10 cellular contexts compared by ENCODE assay signal in the genomic region with DNA sequence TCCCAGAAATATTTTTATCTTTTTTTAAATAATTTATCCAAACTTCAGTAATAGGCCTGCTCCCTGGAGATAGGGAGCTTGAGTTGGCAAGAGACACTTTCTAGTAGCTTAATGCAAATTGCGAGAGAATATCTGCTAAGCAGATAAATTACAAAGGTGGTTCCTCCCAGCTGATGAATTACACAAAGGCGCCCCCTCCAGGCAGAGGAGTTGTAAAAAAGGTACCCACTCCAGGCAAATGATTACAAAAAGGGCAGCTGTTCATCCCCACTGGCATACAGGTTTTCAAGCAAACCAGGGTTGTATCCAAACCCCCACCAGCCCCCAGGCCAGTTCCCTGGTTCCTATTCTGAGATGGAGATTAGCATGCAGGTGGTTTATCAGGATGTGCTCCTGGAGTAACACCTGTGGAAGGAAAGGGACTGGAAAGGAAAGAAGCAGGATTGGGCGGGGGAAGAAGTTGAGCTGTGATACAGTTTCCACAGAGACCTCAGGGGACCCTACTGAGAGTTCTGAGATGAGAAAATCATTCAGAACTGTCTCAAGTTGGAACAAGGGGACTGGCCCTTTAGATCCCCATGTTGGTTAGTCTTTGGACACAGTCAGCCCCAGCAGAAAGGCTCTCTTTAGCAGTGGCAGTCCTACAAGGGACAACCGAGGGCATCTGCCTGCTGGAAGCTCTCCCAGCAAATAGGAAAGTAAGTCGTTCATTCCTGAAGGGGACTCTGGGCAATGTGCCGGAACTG. TPM values are rescaled to one million over a fixed set of nuclear protein-coding genes. Genes with fewer than 3 reads are reported as not detected.
DNase-seq lines count a peak whose midpoint lies in the region; ATAC-seq and TF ChIP-seq lines count a peak whose summit lies in the region.
"Had no signal": no experiment of that assay in that cellular context is flagged by ENCODE, and none has a peak within 500 bp of the region (broad histone marks: within the 10 kb centered on the region; RNA-seq: fewer than 3 reads in every experiment).

No MANE protein-coding gene starts in this region.

- H3K9me3 ChIP-seq in SK-N-SH (no peaks in the 10 kb centered on the region), mammary epithelial cell (replicated peaks; ENCODE audit: insufficient read depth, low read length) (no peaks in the 10 kb centered on the region), psoas muscle (no peaks in the 10 kb centered on the region)
- H3K9me3 ChIP-seq: Caco-2 had no signal

- H3K27ac ChIP-seq in SK-N-SH (ENCODE audit: low read depth in 2 of 2, low read length in 1 of 2) (no peak overlapping the region), mammary epithelial cell (ENCODE audit: insufficient read depth, low read depth, low read length) (no peak overlapping the region), psoas muscle (no peak overlapping the region)

- H3K9me2 ChIP-seq in SK-N-SH, result no peaks in the 10 kb centered on the region

- H3K4me2 ChIP-seq in SK-N-SH (no peak overlapping the region), mammary epithelial cell (ENCODE audit: insufficient read depth, low read depth, low read length) (no peak overlapping the region)

- H3K4me3 ChIP-seq in SK-N-SH (ENCODE audit: low read depth in 2 of 2, low read length in 1 of 2), result no peak overlapping the region
- no peak overlapping the region for H3K4me3 ChIP-seq in mammary epithelial cell (replicated peaks in 1 of 3; ENCODE audit: insufficient read depth in 1 of 3, low read depth in 2 of 3, low read length in 3 of 3)
- H3K4me3 ChIP-seq in psoas muscle, result no peak overlapping the region

- DNase-seq in SK-N-SH, result no peak
- peak; percentile 10 for DNase-seq in MV-4-11 (lab: John Stamatoyannopoulos, UW)
- no peak for DNase-seq in mammary epithelial cell
- peak; percentile 10 for DNase-seq in stimulated activated CD4-positive, alpha-beta T cell treated with anti-CD3 and anti-CD28 coated beads, Interleukin-4, amount 100 ng/mL, for 1 hour
- DNase-seq in NCI-H1105 treated with DMSO at 0.1 percent for 48 hours (lab: John Stamatoyannopoulos, UW), result no peak
- no peak for DNase-seq in psoas muscle
- DNase-seq: activated B cell treated with CpG ODN at 0.5 μM for 24 hours had no signal

- in situ Hi-C loops in mammary epithelial cell (cut with MboI; ENCODE audit: low sequenced_read_pairs in 2 of 2), result no loop called here

- peaks cover 6% of the 10 kb centered on the region; the same call in 1 of the 2 replicates for H3K27me3 ChIP-seq in SK-N-SH (ENCODE audit: insufficient read depth)
- H3K27me3 ChIP-seq in mammary epithelial cell (ENCODE audit: insufficient read depth, low read length), result peaks cover 4% of the 10 kb centered on the region
- H3K27me3 ChIP-seq in psoas muscle (ENCODE audit: insufficient read depth in 3 of 3, low read length in 2 of 3), result peaks cover 0 to 2% (median 2%) of the 10 kb centered on the region in 3 donors

- H3F3A ChIP-seq in SK-N-SH (replicated peaks; ENCODE audit: insufficient read depth), result no peaks in the 10 kb centered on the region

- intact Hi-C loops in mammary epithelial cell (cut with micrococcal nuclease) (no loop called here), psoas muscle (cut with DNase I) (loop anchor here in 1 of 2 donors (10.0 kb wide), 1 partner anchor 185 kb away; no protein-coding TSS in a partner anchor)

- ATAC-seq in SK-N-SH treated with all-trans-retinoic acid at 6 μM for 48 hours, result no peak
- no peak for ATAC-seq in HG03571 (IDR thresholded peaks at IDR 0.05; ENCODE audit: unreplicated experiment)
- ATAC-seq in psoas muscle, result no peak

- H3K36me3 ChIP-seq in SK-N-SH (replicated peaks in 1 of 2; ENCODE audit: control insufficient read depth in 1 of 2, insufficient read depth in 2 of 2, low read length in 1 of 2) (no peaks in the 10 kb centered on the region), mammary epithelial cell (ENCODE audit: insufficient read depth, low read length) (no peaks in the 10 kb centered on the region), psoas muscle (ENCODE audit: insufficient read depth in 1 of 2, low read depth in 1 of 2) (no peaks in the 10 kb centered on the region)

- TF ChIP-seq RAD21 in SK-N-SH (IDR thresholded peaks at IDR 0.05; ENCODE audit: low read length), result 0 out of 2 replicates have a peak, but pooled peaks have one; percentile 20

- dilution Hi-C loops in mammary epithelial cell (cut with HindIII; ENCODE audit: low sequenced_read_pairs), result no loop called here

- CTCF ChIA-PET in SK-N-SH (lab: Yijun Ruan, JAX), result interaction anchor here (0.9 to 1.9 kb wide), 6 partner anchors 10 to 92 kb away, joined by 3 to 8 read pairs (median 4); no protein-coding TSS in a partner anchor
- CTCF ChIA-PET in mammary epithelial cell (lab: Charles Lee; ENCODE audit: low non-redundant PET), result interaction anchor here (0.7 to 1.1 kb wide), 2 partner anchors 15 to 26 kb away, joined by 3 read pairs; no protein-coding TSS in a partner anchor

- no peaks in the 10 kb centered on the region for H3K79me2 ChIP-seq in SK-N-SH (ENCODE audit: insufficient read depth)
- no peaks in the 10 kb centered on the region for H3K79me2 ChIP-seq in mammary epithelial cell (ENCODE audit: insufficient read depth, low read length)

- TF ChIP-seq CTCF in SK-N-SH (IDR thresholded peaks at IDR 0.05) (peak; percentile 42), mammary epithelial cell (conservative IDR thresholded peaks at IDR 0.05 in 1 of 2, IDR thresholded peaks at IDR 0.05 in 1 of 2; ENCODE audit: extremely low read depth in 1 of 2, insufficient read depth in 1 of 2, low read depth in 1 of 2, low read length in 2 of 2) (peak; percentile 36 to 38), psoas muscle (IDR thresholded peaks at IDR 0.05) (no peak)

- POLR2A ChIA-PET in SK-N-SH (lab: Yijun Ruan, JAX), result no interaction called here

- H3K4me1 ChIP-seq in SK-N-SH (ENCODE audit: control insufficient read depth in 1 of 2, insufficient read depth in 2 of 2, low read depth in 1 of 2, low read length in 1 of 2) (no peaks in the 10 kb centered on the region), mammary epithelial cell (ENCODE audit: insufficient read depth, low read length) (no peaks in the 10 kb centered on the region), psoas muscle (no peaks in the 10 kb centered on the region)
- H3K4me1 ChIP-seq: Caco-2 had no signal

- no peak overlapping the region for H2AFZ ChIP-seq in SK-N-SH (ENCODE audit: low read depth)
- H2AFZ ChIP-seq in mammary epithelial cell (ENCODE audit: low read depth, low read length), result no peak overlapping the region

- no peak for TF ChIP-seq EP300 in SK-N-SH (IDR thresholded peaks at IDR 0.05; ENCODE audit: borderline replicate concordance in 1 of 2, low read depth in 1 of 2, low read length in 1 of 2)

- WGBS in SK-N-SH (ENCODE audit: low lambda C conversion rate), result 11% methylated on average over 6 of the region's 6 CpGs
- 45% methylated on average over 5 of the region's 6 CpGs for WGBS in mammary epithelial cell (ENCODE audit: low coverage, missing lambda C conversion rate)
- 75 to 81% (median 79%) methylated on average over 6 of the region's 6 CpGs for whole genome bisulfite sequencing in psoas muscle, 3 donors

- BruUV-seq in mammary epithelial cell (replicated peaks; lab: Mats Ljungman, UMichigan), result no TSS peak

- H3K9ac ChIP-seq in SK-N-SH (no peak overlapping the region), mammary epithelial cell (ENCODE audit: insufficient read depth, low read length) (no peak overlapping the region)

- H4K20me1 ChIP-seq in SK-N-SH (ENCODE audit: insufficient read depth) (no peaks in the 10 kb centered on the region), mammary epithelial cell (ENCODE audit: insufficient read depth, low read length) (no peaks in the 10 kb centered on the region)

TF ChIP-seq in SK-N-SH, 30 proteins besides CTCF, POLR2A, EP300 and RAD21:
- TF ChIP-seq MXI1 (IDR thresholded peaks at IDR 0.05; ENCODE audit: low read depth, low read length) (no peak), SMC3 (IDR thresholded peaks at IDR 0.05; ENCODE audit: low read depth, low read length) (0 out of 2 replicates have a peak, but pooled peaks have one; percentile 10)

TF ChIP-seq in SK-N-SH treated with all-trans-retinoic acid at 6 μM for 48 hours, 23 proteins besides CTCF, POLR2A, EP300 and RAD21:
- no peak for TF ChIP-seq CREB5 (CRISPR knock-in tag; IDR thresholded peaks at IDR 0.05; ENCODE audit: low read depth)
- no peak for TF ChIP-seq OSR1 (CRISPR knock-in tag; IDR thresholded peaks at IDR 0.05)
- TF ChIP-seq ZC3H10 (CRISPR knock-in tag; IDR thresholded peaks at IDR 0.05), result no peak
- TF ChIP-seq CSRNP3 (CRISPR knock-in tag; IDR thresholded peaks at IDR 0.05), result no peak
- TF ChIP-seq BACH2 (CRISPR knock-in tag; IDR thresholded peaks at IDR 0.05; ENCODE audit: borderline replicate concordance), result no peak
- no peak for TF ChIP-seq ISL1 (CRISPR knock-in tag; IDR thresholded peaks at IDR 0.05)
- TF ChIP-seq GLIS3 (CRISPR knock-in tag; IDR thresholded peaks at IDR 0.05), result no peak
- no peak for TF ChIP-seq CSDC2 (CRISPR knock-in tag; IDR thresholded peaks at IDR 0.05)

RNA-seq across cellular contexts. Expression of gene ESM1, which starts 25.5 kb away (rescaled TPM):
- polyA plus RNA-seq in SK-N-SH (2012; rRNA removed), result 36.5 and 37.4 TPM in 2 replicates
- 29.6 and 39.2 TPM in 2 replicates for polyA plus RNA-seq in SK-N-SH (2012; cell fraction: cytosol; rRNA removed)
- 19.3 and 20.2 TPM in 2 replicates for polyA plus RNA-seq in SK-N-SH (2012; cell fraction: nucleus; rRNA removed)
- under 1 TPM in 1 of 2 donors, not detected in 1; 0.33 TPM for total RNA-seq in mammary epithelial cell
- polyA plus RNA-seq in mammary epithelial cell, result not detected
- not detected for polyA minus RNA-seq in mammary epithelial cell
- under 1 TPM in 1 of 4 donors, not detected in 3; 0.13 TPM for total RNA-seq in psoas muscle
- polyA plus RNA-seq in psoas muscle, result under 1 TPM; 0.01 to 0.13 (median 0.06) TPM
- total RNA-seq: activated B cell treated with CpG ODN at 0.5 μM for 24 hours, Caco-2 had no signal

Comparison
In these comparisons a context has a peak if more than half of its experiments do, and no peak if none do; other contexts are left out.
1. DNase-seq: peak in MV-4-11 (single experiment) and stimulated activated CD4-positive, alpha-beta T cell treated with anti-CD3 and anti-CD28 coated beads, Interleukin-4, amount 100 ng/mL, for 1 hour (single experiment); none in SK-N-SH (single experiment), mammary epithelial cell (single experiment), NCI-H1105 treated with DMSO at 0.1 percent for 48 hours (single experiment) and psoas muscle (0 of 2).
2. RNA of gene ESM1, which starts 25.5 kb away (polyA plus RNA-seq): 19.3 to 39.2 TPM in SK-N-SH; 0.01 to 0.13 TPM in psoas muscle and not detected in mammary epithelial cell (single experiment); every median in the first group is over 10 times any median in the second.